ENCODE assay signal across 8 cellular contexts in the genomic region with DNA sequence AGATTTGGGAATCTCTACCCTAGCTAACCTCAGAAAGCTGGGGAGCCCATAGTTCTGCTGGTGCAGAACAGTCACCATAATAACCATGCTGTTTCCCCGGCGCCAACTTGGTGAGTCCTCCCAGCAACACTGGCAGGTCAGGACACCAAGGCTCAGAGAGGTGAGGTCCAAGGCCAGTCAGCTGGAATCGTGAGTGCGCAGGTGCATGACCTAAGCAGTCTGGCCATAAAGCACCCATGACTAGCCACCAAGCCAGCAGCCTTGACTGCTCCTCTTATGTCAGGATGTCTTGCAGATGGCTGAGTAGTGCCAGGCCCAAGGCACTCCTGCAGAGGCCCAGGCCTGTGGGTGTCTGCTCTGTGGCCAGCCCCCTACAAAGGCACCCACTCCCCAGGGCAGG. TPM values are rescaled to one million over a fixed set of nuclear protein-coding genes. Genes with fewer than 3 reads are reported as not detected.
A peak's percentile ranks its signal among the peaks of the same experiment; 100 is the strongest.
DNase-seq lines count a peak whose midpoint lies in the region; ATAC-seq, FAIRE-seq and TF ChIP-seq lines count a peak whose summit lies in the region.

No MANE protein-coding gene starts in this region.

- no peaks in the 10 kb centered on the region for H3K9me3 ChIP-seq in pancreas

- no TSS peak for BruUV-seq in Calu3 (replicated peaks; lab: Mats Ljungman, UMichigan)

- WGBS in pancreas, 2 donors = 30 to 35% methylated on average over 4 of the region's 4 CpGs

- H3K36me3 ChIP-seq in pancreas = peaks cover 2 to 19% (median 7%) of the 10 kb centered on the region in 3 donors

- DNase-seq in Calu3 (no peak), NCI-H2196 (lab: John Stamatoyannopoulos, UW; ENCODE audit: unreplicated experiment) (peak; percentile 34), epithelial cell of esophagus (ENCODE audit: low read depth) (no peak), pancreas (peak in 1 of 6 donors; percentile 65), NCI-H2081 (lab: John Stamatoyannopoulos, UW) (no peak), HuH-7.5 (ENCODE audit: low spot score) (no peak)

- FAIRE-seq in pancreas (lab: Jason Lieb, UNC) = no peak

- peak overlapping the region; percentile 10 for H3K4me3 ChIP-seq in epithelial cell of esophagus (ENCODE audit: low read length)
- peak overlapping the region in 1 of 4 donors; percentile 92 for H3K4me3 ChIP-seq in pancreas

- CTCF ChIA-PET in Calu3 (lab: Charles Lee) = interaction anchor here (3.6 kb wide), 1 partner anchor 87 kb away, joined by 19 read pairs; a partner anchor contains a TSS

- H3K4me1 ChIP-seq in pancreas = peaks cover 22 to 35% (median 24%) of the 10 kb centered on the region in 3 donors

- TF ChIP-seq CTCF in Calu3 (IDR thresholded peaks at IDR 0.05; ENCODE audit: unreplicated experiment) (no peak), epithelial cell of esophagus (IDR thresholded peaks at IDR 0.05; ENCODE audit: insufficient read depth, low read depth, low read length, missing control alignments) (no peak), pancreas (IDR thresholded peaks at IDR 0.05) (no peak)

- ATAC-seq in pancreas (no peak), GM19328 (IDR thresholded peaks at IDR 0.05; ENCODE audit: unreplicated experiment) (no peak), GM18868 (IDR thresholded peaks at IDR 0.05; ENCODE audit: unreplicated experiment) (no peak)

- no peaks in the 10 kb centered on the region for H3K27me3 ChIP-seq in pancreas

- H3K4me3 Mint-ChIP-seq in Calu3 (ENCODE audit: low read depth, unreplicated experiment) = peak overlapping the region; percentile 96

- peak overlapping the region; percentile 37 to 97 (median 94) for H3K27ac ChIP-seq in pancreas

- intact Hi-C loops in Calu3 (cut with micrococcal nuclease; ENCODE audit: unreplicated experiment) = loop anchor here (5.0 kb wide), 1 partner anchor 117 kb away; a partner anchor contains a TSS
- intact Hi-C loops in pancreas (cut with DNase I) = no loop called here

- no peaks in the 10 kb centered on the region for H3K9me3 Mint-ChIP-seq in Calu3 (ENCODE audit: low read depth, unreplicated experiment)

- H3K4me1 Mint-ChIP-seq in Calu3 (ENCODE audit: low read depth, unreplicated experiment) = peaks cover 50% of the 10 kb centered on the region

- no peaks in the 10 kb centered on the region for H3K27me3 Mint-ChIP-seq in Calu3 (ENCODE audit: unreplicated experiment)

- peaks cover 41% of the 10 kb centered on the region for H3K36me3 Mint-ChIP-seq in Calu3 (ENCODE audit: insufficient read depth, unreplicated experiment)

- peak overlapping the region; percentile 57 for H3K27ac Mint-ChIP-seq in Calu3 (ENCODE audit: unreplicated experiment)

RNA-seq across cellular contexts. Expression of a gene that starts 2.6 kb away (rescaled TPM):
- total RNA-seq in Calu3 (2022) = 76.9 and 82.3 TPM in 2 replicates
- total RNA-seq in pancreas = 10 to 100 TPM; 13.8 to 36.6 (median 18.5) TPM
- 10 to 100 TPM; 18.0 to 27.5 TPM for polyA plus RNA-seq in pancreas

RNA-seq across cellular contexts. Expression of a gene that starts 14.5 kb away (rescaled TPM):
- 7.8 and 13.3 TPM in 2 replicates for total RNA-seq in Calu3 (2022)
- 1 to 10 TPM in 1 of 6 donors, under 1 TPM in 4, not detected in 1; 0.19 to 1.1 (median 0.26) TPM for total RNA-seq in pancreas
- polyA plus RNA-seq in pancreas = under 1 TPM; 0.23 to 0.89 TPM
